In the genomic region with DNA sequence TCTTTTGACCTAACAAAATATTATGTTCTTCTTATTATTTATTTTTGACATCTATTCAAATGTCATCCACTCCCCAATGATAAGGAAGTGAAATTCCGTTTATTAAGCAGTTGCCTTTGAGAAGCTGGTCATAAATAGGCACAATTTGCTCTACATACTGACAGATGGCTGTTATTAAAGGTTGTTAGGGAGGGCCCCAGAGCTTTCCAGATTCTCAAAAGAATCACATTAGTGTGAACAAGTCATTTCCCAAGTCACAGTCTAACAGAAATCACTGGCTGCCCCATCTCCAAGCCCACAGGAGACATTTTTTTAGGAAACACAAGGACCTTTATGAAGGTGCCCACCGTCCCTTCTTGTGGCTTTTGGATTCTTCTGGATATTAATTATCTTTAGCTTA, we compare ENCODE assay signal across 1 cellular context.
TF ChIP-seq lines count a peak whose summit lies in the region.

No MANE protein-coding gene starts in this region.

TF ChIP-seq in GM12878, 131 proteins besides CTCF, POLR2A, EP300 and RAD21 (continued from another document):
- TF ChIP-seq WRNIP1 (IDR thresholded peaks at IDR 0.05; ENCODE audit: borderline replicate concordance, low read depth, low read length) (no peak), NFIC (IDR thresholded peaks at IDR 0.05; ENCODE audit: low read depth, low read length) (no peak), BMI1 (IDR thresholded peaks at IDR 0.05; ENCODE audit: borderline replicate concordance) (peak; percentile 42; the same call in 1 of the 2 replicates), CBX3 (IDR thresholded peaks at IDR 0.05; ENCODE audit: borderline replicate concordance, low read depth) (no peak), FOS (IDR thresholded peaks at IDR 0.05; ENCODE audit: borderline replicate concordance, extremely low read depth, insufficient read length) (no peak), MTA2 (IDR thresholded peaks at IDR 0.05; ENCODE audit: low read depth) (peak; percentile 88)
